In genomic region chr22:37804886-37805857, GRCh38 we compare ENCODE assay signal across 1 cellular context.
A peak's percentile ranks its signal among the peaks of the same experiment; 100 is the strongest.
TF ChIP-seq lines count a peak whose summit lies in the region.

No MANE protein-coding gene starts in this region.

TF ChIP-seq in WTC11, 78 proteins besides CTCF, POLR2A, EP300 and RAD21 (continued from another document and continues in another):
- no peak for TF ChIP-seq STAT6 (CRISPR knock-in tag; conservative IDR thresholded peaks at IDR 0.05; ENCODE audit: low read depth)
- no peak for TF ChIP-seq ATF1 (CRISPR knock-in tag; IDR thresholded peaks at IDR 0.05)
- TF ChIP-seq FOXP1 (CRISPR knock-in tag; IDR thresholded peaks at IDR 0.05; ENCODE audit: borderline replicate concordance) = peak; percentile 75
- TF ChIP-seq GABPB1 (CRISPR knock-in tag; IDR thresholded peaks at IDR 0.05) = peak; percentile 66
- TF ChIP-seq ZNF416 (CRISPR knock-in tag; IDR thresholded peaks at IDR 0.05) = peak; percentile 5; the same call in 1 of the 2 replicates
- no peak for TF ChIP-seq ZNF532 (CRISPR knock-in tag; IDR thresholded peaks at IDR 0.05; ENCODE audit: borderline replicate concordance)
- no peak for TF ChIP-seq TEAD4 (CRISPR knock-in tag; IDR thresholded peaks at IDR 0.05)
- TF ChIP-seq USF1 (CRISPR knock-in tag; IDR thresholded peaks at IDR 0.05) = peak; percentile 41; the same call in 1 of the 2 replicates
- TF ChIP-seq IRF1 (CRISPR knock-in tag; IDR thresholded peaks at IDR 0.05) = no peak
- 0 out of 2 replicates have a peak, but pooled peaks have one; percentile 23 for TF ChIP-seq ETV6 (CRISPR knock-in tag; IDR thresholded peaks at IDR 0.05)
- no peak for TF ChIP-seq NR3C1 (CRISPR knock-in tag; conservative IDR thresholded peaks at IDR 0.05; ENCODE audit: low read depth)
- TF ChIP-seq NFE2L1 (CRISPR knock-in tag; IDR thresholded peaks at IDR 0.05) = 0 out of 2 replicates have a peak, but pooled peaks have one; percentile 34
- no peak for TF ChIP-seq ZNF396 (CRISPR knock-in tag; IDR thresholded peaks at IDR 0.05; ENCODE audit: borderline replicate concordance)
- 0 out of 2 replicates have a peak, but pooled peaks have one; percentile 11 for TF ChIP-seq ZNF219 (CRISPR knock-in tag; IDR thresholded peaks at IDR 0.05; ENCODE audit: borderline replicate concordance)
- no peak for TF ChIP-seq ZNF512 (CRISPR knock-in tag; IDR thresholded peaks at IDR 0.05; ENCODE audit: borderline replicate concordance)
- TF ChIP-seq FOXP4 (CRISPR knock-in tag; IDR thresholded peaks at IDR 0.05) = 0 out of 2 replicates have a peak, but pooled peaks have one; percentile 32
- no peak for TF ChIP-seq E2F4 (CRISPR knock-in tag; IDR thresholded peaks at IDR 0.05; ENCODE audit: borderline replicate concordance, low read depth)
- TF ChIP-seq USF2 (CRISPR knock-in tag; IDR thresholded peaks at IDR 0.05) = no peak
- TF ChIP-seq NFYB (CRISPR knock-in tag; conservative IDR thresholded peaks at IDR 0.05; ENCODE audit: low read depth) = no peak; the same call in 1 of the 2 replicates
- TF ChIP-seq MAX (CRISPR knock-in tag; IDR thresholded peaks at IDR 0.05) = peak; percentile 72
- no peak for TF ChIP-seq NFATC4 (CRISPR knock-in tag; IDR thresholded peaks at IDR 0.05)
- TF ChIP-seq ZMAT4 (CRISPR knock-in tag; IDR thresholded peaks at IDR 0.05) = no peak
- no peak for TF ChIP-seq ZNF121 (CRISPR knock-in tag; IDR thresholded peaks at IDR 0.05)
- TF ChIP-seq ZNF281 (CRISPR knock-in tag; IDR thresholded peaks at IDR 0.05) = 0 out of 2 replicates have a peak, but pooled peaks have one; percentile 32
- no peak for TF ChIP-seq NR2C2 (CRISPR knock-in tag; IDR thresholded peaks at IDR 0.05)
- no peak for TF ChIP-seq HMGA2 (CRISPR knock-in tag; IDR thresholded peaks at IDR 0.05)
- no peak for TF ChIP-seq JUN (CRISPR knock-in tag; IDR thresholded peaks at IDR 0.05)
- no peak for TF ChIP-seq FOXJ3 (CRISPR knock-in tag; IDR thresholded peaks at IDR 0.05; ENCODE audit: borderline replicate concordance)
- TF ChIP-seq MXD4 (CRISPR knock-in tag; IDR thresholded peaks at IDR 0.05; ENCODE audit: borderline replicate concordance) = no peak
- TF ChIP-seq SMAD3 (CRISPR knock-in tag; IDR thresholded peaks at IDR 0.05; ENCODE audit: borderline replicate concordance) = 0 out of 2 replicates have a peak, but pooled peaks have one; percentile 44
- no peak for TF ChIP-seq RELA (CRISPR knock-in tag; IDR thresholded peaks at IDR 0.05; ENCODE audit: borderline replicate concordance)
- no peak for TF ChIP-seq AR (CRISPR knock-in tag; IDR thresholded peaks at IDR 0.05)
- no peak for TF ChIP-seq ELF4 (CRISPR knock-in tag; IDR thresholded peaks at IDR 0.05; ENCODE audit: low read depth)
